Comparison of ENCODE assay signal across 20 cellular contexts in genomic region chr2:69735696-69736095, GRCh38. TPM values are rescaled to one million over a fixed set of nuclear protein-coding genes. Genes with fewer than 3 reads are reported as not detected.
DNase-seq lines count a peak whose midpoint lies in the region; ATAC-seq, FAIRE-seq and TF ChIP-seq lines count a peak whose summit lies in the region.
"Had no signal": no experiment of that assay in that cellular context is flagged by ENCODE, and none has a peak within 500 bp of the region (broad histone marks: within the 10 kb centered on the region; RNA-seq: fewer than 3 reads in every experiment).

No MANE protein-coding gene starts in this region.

- no peak overlapping the region for H3K9ac ChIP-seq in K562 (ENCODE audit: insufficient read depth in 1 of 2, low read depth in 2 of 2, low read length in 2 of 2)

- intact Hi-C loops in K562 (cut with micrococcal nuclease): no loop called here

- no peaks in the 10 kb centered on the region for H3K9me1 ChIP-seq in K562 (ENCODE audit: control insufficient read depth, insufficient read depth, low read length)

- no peak overlapping the region for H3K4me3 Mint-ChIP-seq in osteocyte (ENCODE audit: unreplicated experiment)
- H3K4me3 Mint-ChIP-seq: CD4-positive, alpha-beta memory T cell had no signal

- H3K9me3 Mint-ChIP-seq in osteocyte (ENCODE audit: unreplicated experiment): no peaks in the 10 kb centered on the region

- TF ChIP-seq POLR2A in NB4 (IDR thresholded peaks at IDR 0.05; ENCODE audit: extremely low read depth, insufficient read length): no peak
- no peak for TF ChIP-seq POLR2A in K562 (conservative IDR thresholded peaks at IDR 0.05)

- no peak for FAIRE-seq in K562 (lab: Jason Lieb, UNC)
- FAIRE-seq: D721Med had no signal

- H3K4me3 ChIP-seq in NB4 (ENCODE audit: low read depth, low read length) (no peak overlapping the region), K562 (no peak overlapping the region)
- H3K4me3 ChIP-seq: MG63, Peyer's patch, SK-N-MC had no signal

- H3K4me1 Mint-ChIP-seq in osteocyte (ENCODE audit: unreplicated experiment): peaks cover 7% of the 10 kb centered on the region
- H3K4me1 Mint-ChIP-seq: CD4-positive, alpha-beta memory T cell had no signal

- POLR2A ChIA-PET in K562 (lab: Yijun Ruan, JAX): interaction anchor here (1.1 to 1.7 kb wide), 3 partner anchors 11 to 93 kb away, joined by 3 to 5 read pairs (median 4); no protein-coding TSS in a partner anchor

- H2AFZ ChIP-seq in K562 (ENCODE audit: low read depth, low read length): 0 out of 2 replicates have a peak overlapping the region, but pooled peaks have one; percentile 5

- H3K36me3 Mint-ChIP-seq in osteocyte (ENCODE audit: unreplicated experiment): no peaks in the 10 kb centered on the region
- H3K36me3 Mint-ChIP-seq: CD4-positive, alpha-beta memory T cell had no signal

- TF ChIP-seq CTCF in NB4 (IDR thresholded peaks at IDR 0.05; ENCODE audit: low read depth, low read length) (no peak), K562 (IDR thresholded peaks at IDR 0.05 in 2 of 3, conservative IDR thresholded peaks at IDR 0.05 in 1 of 3; ENCODE audit: insufficient read depth in 2 of 3, low read depth in 1 of 3, low read length in 3 of 3) (no peak), osteocyte (IDR thresholded peaks at IDR 0.05) (no peak)

- TF ChIP-seq RAD21 in K562 (CRISPR knock-in tag; conservative IDR thresholded peaks at IDR 0.05 in 1 of 2, IDR thresholded peaks at IDR 0.05 in 1 of 2): no peak

- DNase-seq in NB4 (ENCODE audit: low read depth): peak; percentile 21
- DNase-seq in K562 (ENCODE audit: extremely low read depth in 1 of 4, low spot score in 3 of 4): no peak
- DNase-seq in osteocyte (ENCODE audit: extremely low spot score, unreplicated experiment): peak; percentile 34
- DNase-seq in activated effector memory CD4-positive, alpha-beta T cell treated with Interleukin-2 at 50 U/mL for 16 hours: no peak
- DNase-seq in epidermal melanocyte (ENCODE audit: insufficient read length, low spot score): no peak
- DNase-seq: CD4-positive, alpha-beta memory T cell; DMS79; GOT3; Karpas-422; MG63; NCI-H1092 treated with DMSO at 0.1 percent for 48 hours; NCI-H2107; NCI-H2227 treated with DMSO at 0.1 percent for 48 hours; NCI-H524; Peyer's patch had no signal

- WGBS in K562 (ENCODE audit: insufficient coverage, low coverage, missing lambda C conversion rate): 58% methylated on average over 3 of the region's 3 CpGs

- no peaks in the 10 kb centered on the region for H4K20me1 ChIP-seq in K562 (replicated peaks; ENCODE audit: control insufficient read depth, insufficient read depth, low read length)

- no peak overlapping the region for H3K27ac Mint-ChIP-seq in osteocyte (ENCODE audit: unreplicated experiment)
- H3K27ac Mint-ChIP-seq: CD4-positive, alpha-beta memory T cell had no signal

- no TSS peak for BruUV-seq in K562 (replicated peaks; lab: Mats Ljungman, UMichigan)

- H3K9me3 ChIP-seq in K562 (replicated peaks; ENCODE audit: control insufficient read depth, insufficient read depth, low read depth, low read length): no peaks in the 10 kb centered on the region
- H3K9me3 ChIP-seq: Peyer's patch had no signal

- TF ChIP-seq EP300 in K562 (IDR thresholded peaks at IDR 0.05; ENCODE audit: low read length): no peak

- no peak overlapping the region for H3K27ac ChIP-seq in K562 (ENCODE audit: extremely low read depth, low read depth, low read length)
- H3K27ac ChIP-seq: Peyer's patch, SK-N-MC had no signal

- H3K4me1 ChIP-seq in K562 (replicated peaks in 1 of 2; ENCODE audit: control insufficient read depth in 2 of 2, insufficient read depth in 2 of 2, low read length in 2 of 2): peaks cover 0 to 11% of the 10 kb centered on the region in 2 experiments; a peak in 4 of 5 replicates

- ATAC-seq in K562 (no peak), HG03469 (IDR thresholded peaks at IDR 0.05; ENCODE audit: unreplicated experiment) (no peak), HG02973 (IDR thresholded peaks at IDR 0.05; ENCODE audit: unreplicated experiment) (no peak)
- ATAC-seq: Right ventricle myocardium inferior had no signal

- H3K27me3 ChIP-seq in K562 (ENCODE audit: control insufficient read depth in 2 of 2, insufficient read depth in 2 of 2, low read length in 2 of 2): no peaks in the 10 kb centered on the region
- H3K27me3 ChIP-seq: MG63, Peyer's patch had no signal

- peaks cover 3% of the 10 kb centered on the region for H3K27me3 Mint-ChIP-seq in osteocyte (ENCODE audit: unreplicated experiment)
- H3K27me3 Mint-ChIP-seq: CD4-positive, alpha-beta memory T cell had no signal

- H3K4me2 ChIP-seq in K562 (ENCODE audit: insufficient read depth, low read length): no peak overlapping the region

- no peaks in the 10 kb centered on the region for H3K36me3 ChIP-seq in K562 (ENCODE audit: control insufficient read depth, insufficient read depth, low read length)
- H3K36me3 ChIP-seq: MG63, Peyer's patch had no signal

- H3K79me2 ChIP-seq in K562 (ENCODE audit: control insufficient read depth, insufficient read depth, low read length): no peaks in the 10 kb centered on the region

- in situ Hi-C loops in K562 (cut with MboI): no loop called here

- CTCF ChIA-PET in K562 (lab: Yijun Ruan, JAX; ENCODE audit: low intra/inter-chr PET ratio): no interaction called here

TF ChIP-seq in K562, 482 proteins besides CTCF, POLR2A, EP300 and RAD21:
- TF ChIP-seq NR0B1 (IDR thresholded peaks at IDR 0.05; ENCODE audit: partially characterized antibody) (no peak), HMBOX1 (IDR thresholded peaks at IDR 0.05) (peak; percentile 36; the same call in 1 of the 2 replicates), L3MBTL2 (IDR thresholded peaks at IDR 0.05) (peak; percentile 49; the same call in 1 of the 2 replicates)

RNA-seq across cellular contexts. Expression of gene ANXA4, which starts 6.2 kb away (rescaled TPM):
- total RNA-seq in K562 (2011; cell fraction: chromatin; rRNA removed; ENCODE audit: low replicate concordance): 15.5 and 15.8 TPM in 2 replicates
- total RNA-seq in K562 (2011; cell fraction: nucleolus; rRNA removed): 8.4 and 9.0 TPM in 2 replicates
- 12.1 and 16.6 TPM in 2 replicates for total RNA-seq in K562 (2011; cell fraction: nucleoplasm; rRNA removed)
- total RNA-seq in K562 (2014; rRNA removed): 7.5 and 10.9 TPM in 2 replicates
- 3.0 and 3.7 TPM in 2 replicates for total RNA-seq in K562 (2014; rRNA removed; fragmentation: Illumina TruSeq; extraction: Trizol)
- 2.9 and 3.4 TPM in 2 replicates for total RNA-seq in K562 (2015; rRNA removed; fragmentation: Illumina TruSeq; extraction: Trizol)
- total RNA-seq in K562 (2021): 11.8 and 12.7 TPM in 2 replicates
- 9.5 and 11.7 TPM in 2 replicates for polyA plus RNA-seq in K562 (2011; rRNA removed)
- 9.1 and 15.4 TPM in 2 replicates for polyA plus RNA-seq in K562 (2011; cell fraction: cytosol; rRNA removed)
- 7.3 and 16.5 TPM in 2 replicates for polyA plus RNA-seq in K562 (2011; cell fraction: nucleus; rRNA removed)
- 16.0 and 34.4 TPM in 2 replicates for polyA plus RNA-seq in K562 (2012)
- 13.6 and 16.1 TPM in 2 replicates for polyA plus RNA-seq in K562 (2014; fragmentation: Illumina TruSeq; extraction: Trizol)
- polyA plus RNA-seq in K562 (2014; fragmentation: Nextera tagmentation; extraction: Ambion mirVana): 10 to 100 TPM; 11.6 to 13.2 TPM
- 10.2 and 10.9 TPM in 2 replicates for polyA plus RNA-seq in K562 (2014; rRNA removed)
- 7.3 and 14.4 TPM in 2 replicates for polyA minus RNA-seq in K562 (2011; rRNA and poly(A)+ RNA removed)
- 5.4 and 8.7 TPM in 2 replicates for polyA minus RNA-seq in K562 (2011; cell fraction: cytosol; rRNA and poly(A)+ RNA removed)
- polyA minus RNA-seq in K562 (2011; cell fraction: nucleus; rRNA and poly(A)+ RNA removed): 5.4 and 10.0 TPM in 2 replicates
- 76.6 and 81.5 TPM in 2 replicates for total RNA-seq in osteocyte

Comparison
In these comparisons a context has a peak if more than half of its experiments do, and no peak if none do; other contexts are left out.
1. DNase-seq: peak in NB4 (single experiment) and osteocyte (single experiment); none in K562 (0 of 4), activated effector memory CD4-positive, alpha-beta T cell treated with Interleukin-2 at 50 U/mL for 16 hours (single experiment) and epidermal melanocyte (single experiment).